ENCODE assay signal across 1 cellular context in genomic region chr3:184757010-184757651, GRCh38.
TF ChIP-seq lines count a peak whose summit lies in the region.

No MANE protein-coding gene starts in this region.

TF ChIP-seq in WTC11, 78 proteins besides CTCF, POLR2A, EP300 and RAD21 (continued from another document):
- TF ChIP-seq ZNF532 (CRISPR knock-in tag; IDR thresholded peaks at IDR 0.05; ENCODE audit: borderline replicate concordance) = no peak
- TF ChIP-seq FOXP4 (CRISPR knock-in tag; IDR thresholded peaks at IDR 0.05) = no peak
